10 cellular contexts compared by ENCODE assay signal in genomic region chr7:72603073-72603472, GRCh38.
"Had no signal": no experiment of that assay in that cellular context is flagged by ENCODE, and none has a peak within 500 bp of the region (broad histone marks: within the 10 kb centered on the region; RNA-seq: fewer than 3 reads in every experiment).

No MANE protein-coding gene starts in this region.

- H3K9ac ChIP-seq: GM23248, KMS-11 had no signal

- H3K4me3 Mint-ChIP-seq: HFFc6 had no signal

- H3K9me3 Mint-ChIP-seq: HFFc6 had no signal

- H3K9me3 ChIP-seq: HAP-1 had no signal

- H2AFZ ChIP-seq: GM23248 had no signal

- H3K36me3 ChIP-seq: HAP-1 had no signal

- ATAC-seq: HCT116 had no signal

- FAIRE-seq: HTR-8/SVneo had no signal

- H3K27ac ChIP-seq: GM23248, KMS-11 had no signal

- H3K4me2 ChIP-seq: KMS-11 had no signal

- DNase-seq: GM23248, GOT3, H7, HFFc6, IMR-90, KBM-7 had no signal

- H3K4me1 ChIP-seq: HAP-1 had no signal

- H3K4me3 ChIP-seq: GM23248, HAP-1 had no signal

- H3K27ac Mint-ChIP-seq: HFFc6 had no signal
